Comparison of ENCODE assay signal across 19 cellular contexts in genomic region chr6:127997472-127998164, GRCh38.
"Had no signal": no experiment of that assay in that cellular context is flagged by ENCODE, and none has a peak within 500 bp of the region (broad histone marks: within the 10 kb centered on the region; RNA-seq: fewer than 3 reads in every experiment).

No MANE protein-coding gene starts in this region.

- H3K27me3 ChIP-seq: breast epithelium, foreskin keratinocyte had no signal

- H3K27ac ChIP-seq: breast epithelium, foreskin keratinocyte, left ventricle myocardium inferior, SJSA1 had no signal

- DNase-seq: activated CD4-positive, alpha-beta T cell treated with anti-CD3 and anti-CD28 coated beads, Interleukin-2, amount 50 U/mL, for 1 hour; activated CD4-positive, CD25-positive, alpha-beta regulatory T cell; activated gamma-delta T cell; activated T-cell treated with anti-CD3 and anti-CD28 coated beads, Interleukin-2, amount 50 U/mL, for 48 hours; aorta; dermis blood vessel endothelial cell; effector memory CD8-positive, alpha-beta T cell; foreskin keratinocyte; glutamatergic neuron; hypothalamus; left ventricle myocardium inferior; nucleus accumbens; posterior cingulate gyrus; retina; trophoblast cell had no signal

- ATAC-seq: effector memory CD8-positive, alpha-beta T cell; foreskin keratinocyte; natural killer cell treated with Interleukin-12 subunit alpha and Interleukin-12 subunit beta and Interleukin-15 and Interleukin-18, amount 100 ng/mL, for 72 hours; stimulated activated memory B cell treated with anti-CD40 and anti-IgM and Interleukin-4, amounts not matched to agents 10 μg/mL and 1 μg/mL and 100 μg/mL, for 72 hours had no signal

- H3K36me3 ChIP-seq: breast epithelium, SJSA1 had no signal

- H3K4me1 ChIP-seq: breast epithelium, foreskin keratinocyte, left ventricle myocardium inferior, SJSA1 had no signal

- H3K4me3 Mint-ChIP-seq: natural killer cell treated with Interleukin-12 subunit alpha and Interleukin-12 subunit beta and Interleukin-15 and Interleukin-18, amount 100 ng/mL, for 72 hours; stimulated activated memory B cell treated with anti-CD40 and anti-IgM and Interleukin-4, amounts not matched to agents 10 μg/mL and 1 μg/mL and 100 μg/mL, for 72 hours had no signal

- H3K9me3 ChIP-seq: breast epithelium, left ventricle myocardium inferior, SJSA1 had no signal

- H3K27me3 Mint-ChIP-seq: effector memory CD8-positive, alpha-beta T cell; natural killer cell treated with Interleukin-12 subunit alpha and Interleukin-12 subunit beta and Interleukin-15 and Interleukin-18, amount 100 ng/mL, for 72 hours; stimulated activated memory B cell treated with anti-CD40 and anti-IgM and Interleukin-4, amounts not matched to agents 10 μg/mL and 1 μg/mL and 100 μg/mL, for 72 hours had no signal

- H3K36me3 Mint-ChIP-seq: natural killer cell treated with Interleukin-12 subunit alpha and Interleukin-12 subunit beta and Interleukin-15 and Interleukin-18, amount 100 ng/mL, for 72 hours; stimulated activated memory B cell treated with anti-CD40 and anti-IgM and Interleukin-4, amounts not matched to agents 10 μg/mL and 1 μg/mL and 100 μg/mL, for 72 hours had no signal

- H3K27ac Mint-ChIP-seq: effector memory CD8-positive, alpha-beta T cell; natural killer cell treated with Interleukin-12 subunit alpha and Interleukin-12 subunit beta and Interleukin-15 and Interleukin-18, amount 100 ng/mL, for 72 hours; stimulated activated memory B cell treated with anti-CD40 and anti-IgM and Interleukin-4, amounts not matched to agents 10 μg/mL and 1 μg/mL and 100 μg/mL, for 72 hours had no signal

- H3K4me3 ChIP-seq: breast epithelium, left ventricle myocardium inferior, SJSA1 had no signal

- H3K4me1 Mint-ChIP-seq: stimulated activated memory B cell treated with anti-CD40 and anti-IgM and Interleukin-4, amounts not matched to agents 10 μg/mL and 1 μg/mL and 100 μg/mL, for 72 hours had no signal

- H3K9me3 Mint-ChIP-seq: effector memory CD8-positive, alpha-beta T cell; natural killer cell treated with Interleukin-12 subunit alpha and Interleukin-12 subunit beta and Interleukin-15 and Interleukin-18, amount 100 ng/mL, for 72 hours; stimulated activated memory B cell treated with anti-CD40 and anti-IgM and Interleukin-4, amounts not matched to agents 10 μg/mL and 1 μg/mL and 100 μg/mL, for 72 hours had no signal
